ENCODE assay signal across 16 cellular contexts in genomic region chr2:112243233-112243632, GRCh38. TPM values are rescaled to one million over a fixed set of nuclear protein-coding genes. Genes with fewer than 3 reads are reported as not detected.
DNase-seq lines count a peak whose midpoint lies in the region; ATAC-seq, FAIRE-seq and TF ChIP-seq lines count a peak whose summit lies in the region.
"Had no signal": no experiment of that assay in that cellular context is flagged by ENCODE, and none has a peak within 500 bp of the region (broad histone marks: within the 10 kb centered on the region; RNA-seq: fewer than 3 reads in every experiment).

No MANE protein-coding gene starts in this region.

- no peak overlapping the region for H3K56ac ChIP-seq in mesendoderm (ENCODE audit: low read length)

- no peak overlapping the region for H3K23ac ChIP-seq in mesendoderm (ENCODE audit: low read length)

- peak; percentile 55 for FAIRE-seq in endothelial cell of umbilical vein (lab: Jason Lieb, UNC)
- FAIRE-seq: GM12878, GM18507 had no signal

- H3K36me3 ChIP-seq in endothelial cell of umbilical vein (ENCODE audit: control insufficient read depth in 2 of 2, extremely low read depth in 1 of 2, insufficient read depth in 2 of 2, low read length in 2 of 2), result peaks cover 2 to 3% of the 10 kb centered on the region in 2 experiments
- H3K36me3 ChIP-seq in mesendoderm (ENCODE audit: control insufficient read depth, insufficient read depth, low read length), result no peaks in the 10 kb centered on the region

- intact Hi-C loops in endothelial cell of umbilical vein (cut with micrococcal nuclease), result no loop called here

- H3K4me3 Mint-ChIP-seq in activated naive CD8-positive, alpha-beta T cell, result peak overlapping the region; percentile 59
- no peak overlapping the region for H3K4me3 Mint-ChIP-seq in activated naive CD8-positive, alpha-beta T cell treated with anti-CD3 and anti-CD28 coated beads, Interleukin-2, amount 50 U/mL, for 24 hours
- H3K4me3 Mint-ChIP-seq in T-helper 17 cell, result no peak overlapping the region

- H3K27me3 ChIP-seq in endothelial cell of umbilical vein (ENCODE audit: control insufficient read depth in 2 of 2, insufficient read depth in 2 of 2, low read length in 2 of 2) (no peaks in the 10 kb centered on the region), mesendoderm (ENCODE audit: insufficient read depth, low read length, poor library complexity) (no peaks in the 10 kb centered on the region)
- H3K27me3 ChIP-seq: BLaER1 treated with 17β-estradiol and CSF1 and Interleukin-3, amounts not matched to agents 10 nM and 100 nM had no signal

- no peak overlapping the region for H2AFZ ChIP-seq in endothelial cell of umbilical vein (ENCODE audit: low read depth, low read length)
- H2AFZ ChIP-seq: GM23248 had no signal

- no peaks in the 10 kb centered on the region for H3K79me2 ChIP-seq in endothelial cell of umbilical vein (ENCODE audit: control insufficient read depth, insufficient read depth, low read length)
- H3K79me2 ChIP-seq in mesendoderm (ENCODE audit: control insufficient read depth, insufficient read depth, low read length), result no peaks in the 10 kb centered on the region

- H3K27me3 Mint-ChIP-seq in activated naive CD8-positive, alpha-beta T cell, result no peaks in the 10 kb centered on the region
- H3K27me3 Mint-ChIP-seq in activated naive CD8-positive, alpha-beta T cell treated with anti-CD3 and anti-CD28 coated beads, Interleukin-2, amount 50 U/mL, for 24 hours, result no peaks in the 10 kb centered on the region
- H3K27me3 Mint-ChIP-seq in T-helper 17 cell, result no peaks in the 10 kb centered on the region
- H3K27me3 Mint-ChIP-seq: CD4-positive, CD25-positive, alpha-beta regulatory T cell had no signal

- H3K9me3 Mint-ChIP-seq in activated naive CD8-positive, alpha-beta T cell (ENCODE audit: low read depth), result no peaks in the 10 kb centered on the region
- no peaks in the 10 kb centered on the region for H3K9me3 Mint-ChIP-seq in activated naive CD8-positive, alpha-beta T cell treated with anti-CD3 and anti-CD28 coated beads, Interleukin-2, amount 50 U/mL, for 24 hours
- H3K9me3 Mint-ChIP-seq: CD4-positive, CD25-positive, alpha-beta regulatory T cell had no signal

- TF ChIP-seq POLR2A in endothelial cell of umbilical vein (IDR thresholded peaks at IDR 0.05; ENCODE audit: low read depth, low read length), result no peak

- dilution Hi-C loops in endothelial cell of umbilical vein (cut with MboI; ENCODE audit: extremely low pct_ligation_motif_present, low sequenced_read_pairs), result no loop called here

- CTCF ChIA-PET in endothelial cell of umbilical vein (lab: Charles Lee), result interaction anchor here (1.0 to 1.4 kb wide), 2 partner anchors 27 to 121 kb away, joined by 3 read pairs; no protein-coding TSS in a partner anchor

- no peak overlapping the region for H4K5ac ChIP-seq in mesendoderm (ENCODE audit: low read length)

- H3K36me3 Mint-ChIP-seq in activated naive CD8-positive, alpha-beta T cell, result peaks cover 22% of the 10 kb centered on the region
- peaks cover 54% of the 10 kb centered on the region for H3K36me3 Mint-ChIP-seq in activated naive CD8-positive, alpha-beta T cell treated with anti-CD3 and anti-CD28 coated beads, Interleukin-2, amount 50 U/mL, for 24 hours (ENCODE audit: low read depth)
- peaks cover 3% of the 10 kb centered on the region for H3K36me3 Mint-ChIP-seq in T-helper 17 cell (ENCODE audit: low read depth)

- POLR2A ChIA-PET in endothelial cell of umbilical vein (lab: Charles Lee), result no interaction called here

- H3K9ac ChIP-seq in endothelial cell of umbilical vein (replicated peaks; ENCODE audit: extremely low read depth, insufficient read depth, low read length) (no peak overlapping the region), mesendoderm (ENCODE audit: low read length) (no peak overlapping the region)
- H3K9ac ChIP-seq: BLaER1 treated with 17β-estradiol and CSF1 and Interleukin-3, amounts not matched to agents 10 nM and 100 nM; GM23248 had no signal

- TF ChIP-seq CTCF in endothelial cell of umbilical vein (IDR thresholded peaks at IDR 0.05; ENCODE audit: extremely low read depth in 1 of 2, insufficient read depth in 1 of 2, low read depth in 1 of 2, low read length in 2 of 2), result no peak

- H3K18ac ChIP-seq in mesendoderm (ENCODE audit: low read length), result no peak overlapping the region

- no peaks in the 10 kb centered on the region for H4K20me1 ChIP-seq in endothelial cell of umbilical vein (replicated peaks; ENCODE audit: control insufficient read depth, extremely low read depth, insufficient read depth, low read length)
- H4K20me1 ChIP-seq: BLaER1 treated with 17β-estradiol and CSF1 and Interleukin-3, amounts not matched to agents 10 nM and 100 nM had no signal

- no peak overlapping the region for H2BK120ac ChIP-seq in mesendoderm (ENCODE audit: low read depth, low read length)

- H2BK5ac ChIP-seq in mesendoderm (ENCODE audit: low read length), result no peak overlapping the region

- peak overlapping the region; percentile 46 for H3K27ac Mint-ChIP-seq in activated naive CD8-positive, alpha-beta T cell
- H3K27ac Mint-ChIP-seq in activated naive CD8-positive, alpha-beta T cell treated with anti-CD3 and anti-CD28 coated beads, Interleukin-2, amount 50 U/mL, for 24 hours, result no peak overlapping the region
- H3K27ac Mint-ChIP-seq in T-helper 17 cell, result peak overlapping the region; percentile 29

- H3K4me1 ChIP-seq in endothelial cell of umbilical vein (ENCODE audit: control insufficient read depth, extremely low read depth, insufficient read depth, low read length), result no peaks in the 10 kb centered on the region
- H3K4me1 ChIP-seq in mesendoderm (ENCODE audit: control insufficient read depth, low read depth, low read length), result no peaks in the 10 kb centered on the region
- H3K4me1 ChIP-seq: BLaER1 treated with 17β-estradiol and CSF1 and Interleukin-3, amounts not matched to agents 10 nM and 100 nM had no signal

- ATAC-seq in activated naive CD8-positive, alpha-beta T cell treated with anti-CD3 and anti-CD28 coated beads, Interleukin-2, amount 50 U/mL, for 24 hours, result no peak
- ATAC-seq in T-helper 17 cell, result no peak
- no peak for ATAC-seq in HG02840 (IDR thresholded peaks at IDR 0.05; ENCODE audit: low FRiP score, unreplicated experiment)
- ATAC-seq in GM21515 (IDR thresholded peaks at IDR 0.05; ENCODE audit: unreplicated experiment), result no peak
- ATAC-seq: GM12878 had no signal

- no peak overlapping the region for H4K8ac ChIP-seq in mesendoderm (ENCODE audit: low read depth, low read length)

- H3K4me3 ChIP-seq in endothelial cell of umbilical vein (replicated peaks in 1 of 3; ENCODE audit: insufficient read depth in 1 of 3, low read depth in 1 of 3, low read length in 3 of 3) (no peak overlapping the region), mesendoderm (ENCODE audit: low read length) (no peak overlapping the region)
- H3K4me3 ChIP-seq: BLaER1 treated with 17β-estradiol and CSF1 and Interleukin-3, amounts not matched to agents 10 nM and 100 nM; GM12878; GM23248 had no signal

- DNase-seq in activated naive CD8-positive, alpha-beta T cell treated with anti-CD3 and anti-CD28 coated beads, Interleukin-2, amount 50 U/mL, for 24 hours, result no peak
- DNase-seq in T-helper 17 cell, result no peak
- no peak for DNase-seq in endothelial cell of umbilical vein (ENCODE audit: low read depth, low spot score)
- peak; percentile 30 for DNase-seq in putamen (ENCODE audit: low spot score)
- no peak for DNase-seq in mesendoderm
- DNase-seq: ACHN; Calu3; CD4-positive, CD25-positive, alpha-beta regulatory T cell; GM23248; H7 had no signal

- peaks cover 36% of the 10 kb centered on the region for H3K4me1 Mint-ChIP-seq in activated naive CD8-positive, alpha-beta T cell (ENCODE audit: low read depth)
- H3K4me1 Mint-ChIP-seq in activated naive CD8-positive, alpha-beta T cell treated with anti-CD3 and anti-CD28 coated beads, Interleukin-2, amount 50 U/mL, for 24 hours, result peaks cover 31% of the 10 kb centered on the region
- peaks cover 9% of the 10 kb centered on the region for H3K4me1 Mint-ChIP-seq in T-helper 17 cell

- no TSS peak for BruUV-seq in endothelial cell of umbilical vein (replicated peaks; lab: Mats Ljungman, UMichigan)

- no peak overlapping the region for H3K4ac ChIP-seq in mesendoderm (ENCODE audit: low read depth, low read length)

- H3K27ac ChIP-seq in endothelial cell of umbilical vein (ENCODE audit: insufficient read depth, low read depth, low read length) (no peak overlapping the region), mesendoderm (ENCODE audit: low read depth, low read length) (no peak overlapping the region)
- H3K27ac ChIP-seq: BLaER1 treated with 17β-estradiol and CSF1 and Interleukin-3, amounts not matched to agents 10 nM and 100 nM; GM23248 had no signal

- WGBS in mesendoderm (ENCODE audit: extremely low coverage, insufficient coverage, low lambda C conversion rate), result no CpG with 5 or more reads among the region's 4 CpGs

- H3K9me3 ChIP-seq in T-helper 17 cell (ENCODE audit: control insufficient read depth, low read length, poor library complexity, severe bottlenecking), result no peaks in the 10 kb centered on the region
- no peaks in the 10 kb centered on the region for H3K9me3 ChIP-seq in endothelial cell of umbilical vein (replicated peaks; ENCODE audit: control insufficient read depth, insufficient read depth, low read length)

- H3K79me1 ChIP-seq in mesendoderm (ENCODE audit: low read length), result no peaks in the 10 kb centered on the region

- H2AK5ac ChIP-seq in mesendoderm (ENCODE audit: low read length), result no peak overlapping the region

- no peak overlapping the region for H3K4me2 ChIP-seq in endothelial cell of umbilical vein (ENCODE audit: insufficient read depth, low read length)
- no peak overlapping the region for H3K4me2 ChIP-seq in mesendoderm (ENCODE audit: low read length)
- H3K4me2 ChIP-seq: BLaER1 treated with 17β-estradiol and CSF1 and Interleukin-3, amounts not matched to agents 10 nM and 100 nM had no signal

- no peaks in the 10 kb centered on the region for H3K9me1 ChIP-seq in endothelial cell of umbilical vein (replicated peaks; ENCODE audit: control insufficient read depth, extremely low read depth, insufficient read depth, low read length)

- no peak overlapping the region for H2BK15ac ChIP-seq in mesendoderm (replicated peaks; ENCODE audit: low read depth)

RNA-seq across cellular contexts. Expression of gene ZC3H8, which starts 11.6 kb away (rescaled TPM):
- total RNA-seq in T-helper 17 cell, result 10 to 100 TPM; 15.3 to 16.8 TPM
- total RNA-seq in endothelial cell of umbilical vein, result 7.1 and 7.8 TPM in 2 replicates
- polyA plus RNA-seq in endothelial cell of umbilical vein, result 0.95 and 1.4 TPM in 2 replicates
- polyA plus RNA-seq in endothelial cell of umbilical vein (2011; cell fraction: cytosol; rRNA removed), result 1.8 and 2.5 TPM in 2 replicates
- 4.5 and 11.2 TPM in 2 replicates for polyA plus RNA-seq in endothelial cell of umbilical vein (2011; cell fraction: nucleus; rRNA removed)
- 7.8 and 9.3 TPM in 2 replicates for polyA plus RNA-seq in endothelial cell of umbilical vein (2012)
- polyA minus RNA-seq in endothelial cell of umbilical vein, result 1.4 and 1.8 TPM in 2 replicates
- polyA minus RNA-seq in endothelial cell of umbilical vein (2011; cell fraction: cytosol; rRNA and poly(A)+ RNA removed), result 1.8 TPM
- 3.8 and 6.3 TPM in 2 replicates for polyA minus RNA-seq in endothelial cell of umbilical vein (2011; cell fraction: nucleus; rRNA and poly(A)+ RNA removed)
- polyA plus RNA-seq in mesendoderm (2013, experiment 1 of 2), result 20.6 TPM
- polyA plus RNA-seq in mesendoderm (2013, experiment 2 of 2), result 16.9 TPM

RNA-seq across cellular contexts. Expression of gene ZC3H6, which starts 32.2 kb away (rescaled TPM):
- total RNA-seq in T-helper 17 cell (10 to 100 TPM; 17.7 to 19.6 TPM), endothelial cell of umbilical vein (2.5 and 3.0 TPM in 2 replicates)
- 0.43 and 0.46 TPM in 2 replicates for polyA plus RNA-seq in endothelial cell of umbilical vein
- 0.41 and 0.62 TPM in 2 replicates for polyA plus RNA-seq in endothelial cell of umbilical vein (2011; cell fraction: cytosol; rRNA removed)
- polyA plus RNA-seq in endothelial cell of umbilical vein (2011; cell fraction: nucleus; rRNA removed), result 1.2 and 1.5 TPM in 2 replicates
- 1.4 and 2.0 TPM in 2 replicates for polyA plus RNA-seq in endothelial cell of umbilical vein (2012)
- 2.2 and 2.5 TPM in 2 replicates for polyA minus RNA-seq in endothelial cell of umbilical vein
- 0.72 TPM for polyA minus RNA-seq in endothelial cell of umbilical vein (2011; cell fraction: cytosol; rRNA and poly(A)+ RNA removed)
- polyA minus RNA-seq in endothelial cell of umbilical vein (2011; cell fraction: nucleus; rRNA and poly(A)+ RNA removed), result 1.4 and 1.6 TPM in 2 replicates
- polyA plus RNA-seq in mesendoderm (2013, experiment 1 of 2), result 1.3 TPM
- polyA plus RNA-seq in mesendoderm (2013, experiment 2 of 2), result 1.4 TPM
